Comparison of ENCODE assay signal across 1 cellular context in genomic region chr19:2226051-2226839, GRCh38.
TF ChIP-seq lines count a peak whose summit lies in the region.

No MANE protein-coding gene starts in this region.

TF ChIP-seq in HepG2, 621 proteins besides CTCF, POLR2A, EP300 and RAD21:
- TF ChIP-seq ZSCAN21 (CRISPR knock-in tag; IDR thresholded peaks at IDR 0.05; ENCODE audit: borderline replicate concordance) (0 out of 2 replicates have a peak, but pooled peaks have one; percentile 22), GMEB1 (CRISPR knock-in tag; IDR thresholded peaks at IDR 0.05; ENCODE audit: borderline replicate concordance) (no peak), AGO2 (optimal IDR thresholded peaks at IDR 0.05; ENCODE audit: low read depth, low read length) (peak; percentile 26), BCL3 (CRISPR knock-in tag; IDR thresholded peaks at IDR 0.05) (no peak), MEF2D (CRISPR knock-in tag; IDR thresholded peaks at IDR 0.05) (no peak), ZNF318 (CRISPR knock-in tag; IDR thresholded peaks at IDR 0.05) (no peak), PRMT3 (CRISPR knock-in tag; IDR thresholded peaks at IDR 0.05; ENCODE audit: borderline replicate concordance, low read depth) (no peak), RBM22 (optimal IDR thresholded peaks at IDR 0.05; ENCODE audit: low read length) (peak; percentile 18), ZNF121 (CRISPR knock-in tag; IDR thresholded peaks at IDR 0.05) (0 out of 2 replicates have a peak, but pooled peaks have one; percentile 27), MTERF4 (CRISPR knock-in tag; IDR thresholded peaks at IDR 0.05) (no peak)
TF ChIP-seq in HepG2: peak in this region for 4.
